In the genomic region with DNA sequence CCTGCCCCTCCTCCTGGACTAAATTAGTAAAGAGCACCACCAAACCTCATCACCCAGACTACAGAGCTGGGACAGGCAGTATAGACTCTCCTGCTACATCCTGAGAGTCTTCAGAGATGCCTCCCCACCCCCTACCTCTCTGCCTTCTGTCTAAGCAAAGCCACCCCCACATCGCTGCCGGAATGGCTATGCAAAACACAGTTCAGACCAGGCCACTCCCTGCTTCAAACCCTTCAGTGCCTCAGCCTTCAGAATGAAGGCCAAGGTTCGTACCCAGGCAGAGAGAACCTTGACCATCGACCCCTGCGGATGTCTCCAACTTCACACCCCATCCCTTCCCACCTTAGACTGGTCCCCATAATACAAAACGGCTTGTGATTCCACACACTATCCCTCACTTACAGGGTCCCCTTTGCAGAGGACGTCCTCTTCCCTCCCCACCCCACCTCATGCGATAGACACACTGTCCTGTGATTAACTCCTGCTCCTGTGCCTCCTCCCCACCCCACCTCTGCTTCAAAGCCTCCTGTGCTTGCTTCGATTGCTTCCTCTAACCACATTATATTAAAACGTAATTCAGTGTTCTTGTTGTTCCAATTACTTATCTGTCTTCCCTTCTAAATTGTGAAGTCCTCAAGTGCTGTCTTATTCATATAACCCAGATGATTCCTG, we compare ENCODE assay signal across 20 cellular contexts.
A peak's percentile ranks its signal among the peaks of the same experiment; 100 is the strongest.
DNase-seq lines count a peak whose midpoint lies in the region; ATAC-seq, FAIRE-seq and TF ChIP-seq lines count a peak whose summit lies in the region.
"Had no signal": no experiment of that assay in that cellular context is flagged by ENCODE, and none has a peak within 500 bp of the region (broad histone marks: within the 10 kb centered on the region; RNA-seq: fewer than 3 reads in every experiment).

No MANE protein-coding gene starts in this region.

- no peak overlapping the region; the same call in 1 of the 2 replicates for H3K14ac ChIP-seq in H9 (ENCODE audit: insufficient read depth, low read length)

- H3K4me3 Mint-ChIP-seq in H9 (no peak overlapping the region), astrocyte (ENCODE audit: unreplicated experiment) (peak overlapping the region; percentile 2), neural crest cell (peak overlapping the region; percentile 8)
- H3K4me3 Mint-ChIP-seq in activated T-cell treated with anti-CD3 and anti-CD28 coated beads, Interleukin-2, amount 50 U/mL, for 72 hours = no peak overlapping the region
- H3K4me3 Mint-ChIP-seq: CD8-positive, alpha-beta T cell had no signal

- H4K5ac ChIP-seq in H9 (ENCODE audit: insufficient read length, low read depth, low read length) = no peak overlapping the region

- H3K9me3 Mint-ChIP-seq in H9 = peaks cover 12 to 19% of the 10 kb centered on the region in 2 experiments
- H3K9me3 Mint-ChIP-seq in astrocyte (ENCODE audit: unreplicated experiment) = peaks cover 17% of the 10 kb centered on the region
- H3K9me3 Mint-ChIP-seq in neural crest cell = peaks cover 9% of the 10 kb centered on the region
- peaks cover 0 to 5% of the 10 kb centered on the region in 2 donors for H3K9me3 Mint-ChIP-seq in activated T-cell treated with anti-CD3 and anti-CD28 coated beads, Interleukin-2, amount 50 U/mL, for 72 hours
- H3K9me3 Mint-ChIP-seq: CD8-positive, alpha-beta T cell had no signal

- CTCF ChIA-PET in A549 (lab: Yijun Ruan, JAX) = interaction anchor here (1.0 to 5.0 kb wide), 4 partner anchors 9 to 1213 kb away, joined by 3 to 24 read pairs (median 4); no protein-coding TSS in a partner anchor

- H2BK15ac ChIP-seq in H9 (ENCODE audit: low read depth, low read length) = no peak overlapping the region

- H3K4me1 Mint-ChIP-seq in H9 = peaks cover 26 to 30% of the 10 kb centered on the region in 2 experiments
- peaks cover 32% of the 10 kb centered on the region for H3K4me1 Mint-ChIP-seq in astrocyte (ENCODE audit: low read depth, unreplicated experiment)
- H3K4me1 Mint-ChIP-seq in neural crest cell = peaks cover 25% of the 10 kb centered on the region
- H3K4me1 Mint-ChIP-seq in activated T-cell treated with anti-CD3 and anti-CD28 coated beads, Interleukin-2, amount 50 U/mL, for 72 hours (ENCODE audit: low read depth) = peaks cover 18% of the 10 kb centered on the region

- H3K4me3 ChIP-seq in A549 (no peak overlapping the region), astrocyte (ENCODE audit: insufficient read depth, low read depth, low read length) (no peak overlapping the region), Peyer's patch (no peak overlapping the region)
- H3K4me3 ChIP-seq: BLaER1 treated with 17β-estradiol and CSF1 and Interleukin-3, amounts not matched to agents 10 nM and 100 nM had no signal

- H2BK12ac ChIP-seq in H9 (ENCODE audit: insufficient read length, low read depth, low read length) = no peak overlapping the region

- H3K27ac Mint-ChIP-seq in H9 = peak overlapping the region in 1 of 3 experiments; percentile 23; a peak in 2 of 7 replicates
- peak overlapping the region; percentile 63 for H3K27ac Mint-ChIP-seq in astrocyte (ENCODE audit: unreplicated experiment)
- no peak overlapping the region for H3K27ac Mint-ChIP-seq in neural crest cell (ENCODE audit: unreplicated experiment)
- H3K27ac Mint-ChIP-seq in activated T-cell treated with anti-CD3 and anti-CD28 coated beads, Interleukin-2, amount 50 U/mL, for 72 hours = no peak overlapping the region
- H3K27ac Mint-ChIP-seq: CD8-positive, alpha-beta T cell had no signal

- no peak overlapping the region for H2BK120ac ChIP-seq in H9 (ENCODE audit: low read depth, low read length, poor library complexity, severe bottlenecking)

- H3K9me3 ChIP-seq in A549 (peaks cover under 1% of the 10 kb centered on the region; the same call in 1 of the 3 replicates), H9 (ENCODE audit: control insufficient read depth, low read depth, low read length) (no peaks in the 10 kb centered on the region), astrocyte (ENCODE audit: insufficient read depth, low read depth, low read length) (no peaks in the 10 kb centered on the region), Peyer's patch (no peaks in the 10 kb centered on the region)

- no peak overlapping the region for H2BK20ac ChIP-seq in H9 (ENCODE audit: low read depth, low read length, poor library complexity, severe bottlenecking)

- POLR2A ChIA-PET in A549 (lab: Yijun Ruan, JAX) = no interaction called here

- TF ChIP-seq RAD21 in A549 (conservative IDR thresholded peaks at IDR 0.05 in 1 of 2, IDR thresholded peaks at IDR 0.05 in 1 of 2) = no peak

- 81% methylated on average over 10 of the region's 10 CpGs for WGBS in A549 (ENCODE audit: missing lambda C conversion rate)
- no CpG with 5 or more reads among the region's 10 CpGs for WGBS in H9 (ENCODE audit: extremely low coverage, insufficient read length, low lambda C conversion rate)

- no peak overlapping the region for H4K8ac ChIP-seq in H9 (replicated peaks; ENCODE audit: insufficient read length, low read depth, low read length)

- H4K20me1 ChIP-seq in H9 (ENCODE audit: control insufficient read depth, insufficient read depth, insufficient read length) = no peaks in the 10 kb centered on the region
- H4K20me1 ChIP-seq in astrocyte (ENCODE audit: insufficient read depth, low read length) = no peaks in the 10 kb centered on the region
- H4K20me1 ChIP-seq: BLaER1 treated with 17β-estradiol and CSF1 and Interleukin-3, amounts not matched to agents 10 nM and 100 nM had no signal

- H3K23ac ChIP-seq in H9 (ENCODE audit: insufficient read length, low read depth, low read length) = no peak overlapping the region

- DNase-seq in A549 (ENCODE audit: low read depth in 1 of 2, low spot score in 1 of 2) (no peak), H9 (peak; percentile 20), astrocyte (ENCODE audit: low read depth) (no peak), neural crest cell (ENCODE audit: low read depth, low spot score) (no peak), SKM-1 (lab: John Stamatoyannopoulos, UW; ENCODE audit: unreplicated experiment) (no peak), midbrain (lab: John Stamatoyannopoulos, UW) (no peak), Peyer's patch (no peak)
- no peak for DNase-seq in activated T-cell treated with anti-CD3 and anti-CD28 coated beads, Interleukin-2, amount 50 U/mL, for 72 hours
- DNase-seq: CD8-positive, alpha-beta T cell; GOT3; NCI-H1092 treated with DMSO at 0.1 percent for 48 hours; NCI-H146; NCI-H2081 treated with DMSO at 0.1 percent for 48 hours; NCI-H510A; NCI-H748 treated with DMSO at 0.1 percent for 48 hours; NK-92 treated with Interleukin-12 subunit alpha and Interleukin-12 subunit beta, amount 100 ng/mL, for 24 hours; Right ventricle myocardium superior had no signal

- H2AK5ac ChIP-seq in H9 (ENCODE audit: insufficient read length, low read length) = no peak overlapping the region

- H4K91ac ChIP-seq in H9 (ENCODE audit: insufficient read length, low read depth, low read length) = no peak overlapping the region

- no peak overlapping the region for H3K18ac ChIP-seq in H9 (ENCODE audit: insufficient read length, low read depth, low read length)

- no peak overlapping the region for H3K4ac ChIP-seq in H9 (ENCODE audit: low read depth, low read length)

- H3K27me3 Mint-ChIP-seq in H9 (ENCODE audit: low read depth) = peaks cover 35% of the 10 kb centered on the region
- peaks cover 9% of the 10 kb centered on the region for H3K27me3 Mint-ChIP-seq in astrocyte (ENCODE audit: low read depth, unreplicated experiment)
- peaks cover 10% of the 10 kb centered on the region for H3K27me3 Mint-ChIP-seq in neural crest cell (ENCODE audit: low read depth)
- H3K27me3 Mint-ChIP-seq in activated T-cell treated with anti-CD3 and anti-CD28 coated beads, Interleukin-2, amount 50 U/mL, for 72 hours (ENCODE audit: low read depth) = peaks cover 34% of the 10 kb centered on the region

- no peak for ATAC-seq in A549
- ATAC-seq in activated T-cell treated with anti-CD3 and anti-CD28 coated beads, Interleukin-2, amount 50 U/mL, for 72 hours (replicated peaks in 1 of 2) = no peak
- ATAC-seq: CD8-positive, alpha-beta T cell had no signal

- H3K27ac ChIP-seq in A549 (no peak overlapping the region), H9 (ENCODE audit: insufficient read length, low read depth, low read length) (no peak overlapping the region), astrocyte (ENCODE audit: low read depth, low read length) (no peak overlapping the region), Peyer's patch (no peak overlapping the region)
- H3K27ac ChIP-seq: BLaER1 treated with 17β-estradiol and CSF1 and Interleukin-3, amounts not matched to agents 10 nM and 100 nM had no signal

- no peak overlapping the region for H2AFZ ChIP-seq in H9 (ENCODE audit: low read length)
- no peak overlapping the region for H2AFZ ChIP-seq in astrocyte (ENCODE audit: low read depth, low read length)

- peaks cover 11% of the 10 kb centered on the region for H3K23me2 ChIP-seq in H9 (ENCODE audit: insufficient read length, low read depth, low read length, poor library complexity, severe bottlenecking)

- no peak for TF ChIP-seq CTCF in A549 (IDR thresholded peaks at IDR 0.05)
- no peak for TF ChIP-seq CTCF in H9 (conservative IDR thresholded peaks at IDR 0.05)
- no peak for TF ChIP-seq CTCF in astrocyte (IDR thresholded peaks at IDR 0.05; ENCODE audit: insufficient read depth, low read depth, low read length)
- TF ChIP-seq CTCF in neural crest cell (conservative IDR thresholded peaks at IDR 0.05) = no peak
- TF ChIP-seq CTCF in Peyer's patch (IDR thresholded peaks at IDR 0.05) = no peak

- FAIRE-seq in A549 (lab: Jason Lieb, UNC) = peak; percentile 46
- no peak for FAIRE-seq in astrocyte (lab: Jason Lieb, UNC)
- FAIRE-seq: D721Med, GM12891 had no signal

- H3K36me3 ChIP-seq in astrocyte (ENCODE audit: insufficient read depth, low read length) = no peaks in the 10 kb centered on the region
- no peaks in the 10 kb centered on the region for H3K36me3 ChIP-seq in Peyer's patch
- H3K36me3 ChIP-seq: BLaER1 treated with 17β-estradiol and CSF1 and Interleukin-3, amounts not matched to agents 10 nM and 100 nM had no signal

- H3K4me1 ChIP-seq in A549 (peaks cover 15% of the 10 kb centered on the region), H9 (ENCODE audit: insufficient read depth, low read length) (no peaks in the 10 kb centered on the region), astrocyte (ENCODE audit: insufficient read depth, low read length) (peaks cover 16% of the 10 kb centered on the region), Peyer's patch (peaks cover 0 to 11% (median 2%) of the 10 kb centered on the region in 4 donors)

- H3K79me1 ChIP-seq in H9 (ENCODE audit: insufficient read depth, low read depth, low read length, poor library complexity, severe bottlenecking) = no peaks in the 10 kb centered on the region

- H3K4me2 ChIP-seq in A549 (no peak overlapping the region), H9 (ENCODE audit: insufficient read depth, insufficient read length, low read length) (no peak overlapping the region), astrocyte (ENCODE audit: low read length) (no peak overlapping the region)

- no peak overlapping the region for H2BK5ac ChIP-seq in H9 (ENCODE audit: insufficient read length, low read length)

- H3K27me3 ChIP-seq in H9 (ENCODE audit: insufficient read depth, low read length) = peaks cover 5% of the 10 kb centered on the region; the same call in 1 of the 2 replicates
- peaks cover 9% of the 10 kb centered on the region for H3K27me3 ChIP-seq in astrocyte (ENCODE audit: insufficient read depth, low read length)
- no peaks in the 10 kb centered on the region for H3K27me3 ChIP-seq in Peyer's patch
- H3K27me3 ChIP-seq: BLaER1 treated with 17β-estradiol and CSF1 and Interleukin-3, amounts not matched to agents 10 nM and 100 nM had no signal

- H3K9ac ChIP-seq in H9 (ENCODE audit: extremely low read depth, insufficient read length, low read length) (no peak overlapping the region), astrocyte (ENCODE audit: low read length) (no peak overlapping the region)
- H3K9ac ChIP-seq: BLaER1 treated with 17β-estradiol and CSF1 and Interleukin-3, amounts not matched to agents 10 nM and 100 nM had no signal

- no peak overlapping the region for H3K56ac ChIP-seq in H9 (ENCODE audit: insufficient read length, low read depth, low read length)

- H3K79me2 ChIP-seq in H9 (ENCODE audit: insufficient read depth, low read length) = no peaks in the 10 kb centered on the region
- H3K79me2 ChIP-seq in astrocyte (ENCODE audit: insufficient read depth, low read length) = no peaks in the 10 kb centered on the region

- no peak overlapping the region for H3T11ph ChIP-seq in H9 (ENCODE audit: low read length)

- no peak for TF ChIP-seq POLR2A in A549 (IDR thresholded peaks at IDR 0.05; ENCODE audit: low read length)
- no peak for TF ChIP-seq POLR2A in Peyer's patch (IDR thresholded peaks at IDR 0.05)

- no peak for TF ChIP-seq EP300 in A549 (IDR thresholded peaks at IDR 0.05)

- H3K36me3 Mint-ChIP-seq in H9 (ENCODE audit: insufficient read depth in 1 of 3, low read depth in 3 of 3) (peaks cover 3 to 8% (median 8%) of the 10 kb centered on the region in 3 experiments; a peak in 5 of 7 replicates), astrocyte (ENCODE audit: low read depth, unreplicated experiment) (peaks cover 5% of the 10 kb centered on the region), neural crest cell (ENCODE audit: low read depth) (peaks cover 3% of the 10 kb centered on the region)
- H3K36me3 Mint-ChIP-seq in activated T-cell treated with anti-CD3 and anti-CD28 coated beads, Interleukin-2, amount 50 U/mL, for 72 hours (ENCODE audit: insufficient read depth in 2 of 2) = peaks cover 0 to 2% of the 10 kb centered on the region in 2 donors
- H3K36me3 Mint-ChIP-seq: CD8-positive, alpha-beta T cell had no signal

Comparison
In these comparisons a context has a peak if more than half of its experiments do, and no peak if none do; other contexts are left out.
1. H3K4me3 Mint-ChIP-seq: peak in astrocyte (single experiment) and neural crest cell (single experiment); none in H9 (0 of 2) and activated T-cell treated with anti-CD3 and anti-CD28 coated beads, Interleukin-2, amount 50 U/mL, for 72 hours (0 of 2).